In the genomic region with DNA sequence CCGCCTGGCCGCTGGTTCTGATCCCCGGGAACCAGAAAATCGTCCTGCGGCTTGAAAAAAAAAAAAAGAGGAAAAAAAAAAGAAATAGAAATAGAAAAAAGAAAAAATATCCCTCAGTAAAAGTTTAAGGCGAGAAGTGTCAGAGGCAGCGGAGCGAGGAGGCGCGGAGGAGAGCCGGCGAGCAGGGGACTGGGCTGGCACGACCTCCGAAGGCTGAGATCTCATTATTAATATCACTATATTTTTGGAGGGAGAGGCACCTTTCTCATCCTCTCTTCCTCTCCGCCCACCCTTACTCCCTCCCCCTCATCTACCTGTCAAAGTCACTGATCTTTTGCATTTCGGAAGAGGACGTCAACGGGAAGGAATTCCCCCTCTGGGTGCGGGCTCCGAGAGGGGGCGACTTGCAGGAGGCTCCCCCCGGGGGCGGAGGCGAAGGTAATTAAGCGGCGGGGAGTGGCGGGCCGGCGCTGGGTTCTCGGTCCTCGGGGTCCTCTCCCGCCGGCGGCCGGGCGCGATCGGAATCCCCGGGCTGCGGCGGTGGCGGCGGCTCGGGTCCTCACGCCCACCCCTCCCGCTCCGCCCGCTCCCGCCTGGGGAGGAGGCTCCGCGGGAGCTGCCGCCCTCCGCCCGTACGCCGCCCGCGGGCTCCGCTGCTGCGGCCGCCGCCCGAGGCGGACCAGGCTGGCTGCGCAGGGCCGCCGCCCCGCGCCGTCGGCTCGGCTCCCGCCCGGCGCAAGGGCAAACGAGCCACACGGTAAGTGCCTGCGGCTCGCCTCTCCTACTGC, we compare ENCODE assay signal across 9 cellular contexts. TPM values are rescaled to one million over a fixed set of nuclear protein-coding genes. Genes with fewer than 3 reads are reported as not detected.
DNase-seq lines count a peak whose midpoint lies in the region; ATAC-seq, FAIRE-seq and TF ChIP-seq lines count a peak whose summit lies in the region.
"Had no signal": no experiment of that assay in that cellular context is flagged by ENCODE, and none has a peak within 500 bp of the region (broad histone marks: within the 10 kb centered on the region; RNA-seq: fewer than 3 reads in every experiment).

A gene (plus strand): TSS at position 337 of the 788 bp plus-strand sequence.

- H3K23ac ChIP-seq in H1 (ENCODE audit: insufficient read length) (no peak within 1 kb of the TSS), mesendoderm (ENCODE audit: low read length) (no peak within 1 kb of the TSS)

- 0% methylated on average over 32 of the region's 79 CpGs; no CpG with 5 or more reads in 1 of the 2 experiments for WGBS in H1 (ENCODE audit: extremely low coverage in 1 of 2, insufficient coverage in 1 of 2, insufficient read length in 1 of 2, insufficient replicate concordance in 2 of 2, low coverage in 1 of 2, low lambda C conversion rate in 2 of 2, missing lambda C conversion rate in 1 of 2), 2 experiments
- no CpG with 5 or more reads among the region's 79 CpGs for WGBS in mesendoderm (ENCODE audit: extremely low coverage, insufficient coverage, low lambda C conversion rate)

- POLR2A ChIA-PET in H1 (lab: Charles Lee; ENCODE audit: partially characterized antibody): interaction anchor here (2.2 kb wide), 1 partner anchor 83 kb away, joined by 11 read pairs; no protein-coding TSS in a partner anchor

- H3K27ac ChIP-seq in H1 (ENCODE audit: low read depth, low read length) (no peak within 1 kb of the TSS), mesendoderm (ENCODE audit: low read depth, low read length) (peak within 1 kb of the TSS; percentile 84)

- no peak for TF ChIP-seq POLR2A in H1 (IDR thresholded peaks at IDR 0.05; ENCODE audit: control extremely low read depth in 1 of 2, low read depth in 2 of 2, low read length in 2 of 2)

- H3K4me2 ChIP-seq in H1 (ENCODE audit: insufficient read depth in 1 of 2, low read depth in 2 of 2, low read length in 2 of 2) (peak within 1 kb of the TSS; percentile 97 to 98), mesendoderm (ENCODE audit: low read length) (peak within 1 kb of the TSS; percentile 93)

- TF ChIP-seq CTCF in GM12864 (IDR thresholded peaks at IDR 0.05; ENCODE audit: low read depth, low read length, missing control alignments) (no peak), H1 (IDR thresholded peaks at IDR 0.05; ENCODE audit: control extremely low read depth in 1 of 3, insufficient read depth in 1 of 3, low read depth in 1 of 3, low read length in 3 of 3) (no peak), type B pancreatic cell (conservative IDR thresholded peaks at IDR 0.05) (no peak)

- H3K4ac ChIP-seq in H1 (replicated peaks; ENCODE audit: insufficient read length, low read depth, low read length) (no peak within 1 kb of the TSS), mesendoderm (ENCODE audit: low read depth, low read length) (peak within 1 kb of the TSS; percentile 17)

- H4K20me1 ChIP-seq in H1 (replicated peaks in 1 of 2; ENCODE audit: control insufficient read depth in 1 of 2, insufficient read depth in 2 of 2, low read length in 2 of 2): no peaks in the 10 kb centered on the region

- H3K4me3 ChIP-seq in GM12864 (ENCODE audit: low read depth, low read length) (peak within 1 kb of the TSS; percentile 54), H1 (ENCODE audit: extremely low read depth in 1 of 4, insufficient read depth in 2 of 4, low read depth in 3 of 4, low read length in 4 of 4) (peak within 1 kb of the TSS; percentile 77 to 85 (median 82)), mesendoderm (ENCODE audit: low read length) (peak within 1 kb of the TSS; percentile 52)

- H3K56ac ChIP-seq in H1 (replicated peaks; ENCODE audit: insufficient read length, low read depth, low read length): no peak within 1 kb of the TSS
- peak within 1 kb of the TSS; percentile 75 for H3K56ac ChIP-seq in mesendoderm (ENCODE audit: low read length)

- H3K79me1 ChIP-seq in H1 (ENCODE audit: low read depth, low read length) (no peaks in the 10 kb centered on the region), mesendoderm (ENCODE audit: low read length) (no peaks in the 10 kb centered on the region)

- no peak within 1 kb of the TSS for H4K91ac ChIP-seq in H1 (replicated peaks; ENCODE audit: insufficient read length, low read length)

- H3K9me3 ChIP-seq in H1 (ENCODE audit: insufficient read depth in 2 of 2, low read depth in 1 of 2, low read length in 1 of 2): no peaks in the 10 kb centered on the region

- DNase-seq in GM12864 (ENCODE audit: low read depth) (no peak), H1 (ENCODE audit: low read depth in 1 of 2, low spot score in 2 of 2) (peak in 1 of 2 experiments; percentile 69), mesendoderm (peak; percentile 92), type B pancreatic cell (ENCODE audit: extremely low spot score, unreplicated experiment) (peak; percentile 69), middle frontal gyrus (ENCODE audit: extremely low spot score, low spot score) (no peak)

- H3K18ac ChIP-seq in H1 (ENCODE audit: extremely low read depth, low read length): no peak within 1 kb of the TSS; the same call in 1 of the 2 replicates
- H3K18ac ChIP-seq in mesendoderm (ENCODE audit: low read length): peak within 1 kb of the TSS; percentile 89

- CTCF ChIA-PET in H1 (lab: Charles Lee; ENCODE audit: partially characterized antibody): interaction anchor here (0.5 to 2.1 kb wide), 5 partner anchors 19 to 1185 kb away, joined by 3 to 8 read pairs (median 3); a partner anchor contains a TSS

- peak within 1 kb of the TSS; percentile 92; the same call in 1 of the 2 replicates for H2AFZ ChIP-seq in H1 (ENCODE audit: low read length)

- no peak within 1 kb of the TSS for H2BK20ac ChIP-seq in H1 (ENCODE audit: low read length)

- no peaks in the 10 kb centered on the region; a peak in 3 of 7 replicates for H3K27me3 ChIP-seq in H1 (replicated peaks in 1 of 4; ENCODE audit: control insufficient read depth in 3 of 4, extremely low read depth in 1 of 4, insufficient read depth in 3 of 4, low read length in 3 of 4)
- H3K27me3 ChIP-seq in mesendoderm (ENCODE audit: insufficient read depth, low read length, poor library complexity): no peaks in the 10 kb centered on the region

- no peaks in the 10 kb centered on the region for H3K36me3 Mint-ChIP-seq in T-helper 1 cell treated with Interleukin-12 subunit alpha and Interleukin-12 subunit beta and Interleukin-4 antibody, amounts not matched to agents 30 μg/mL and 1 μg/mL, for 36 hours (ENCODE audit: low read depth)
- no peaks in the 10 kb centered on the region for H3K36me3 Mint-ChIP-seq in type B pancreatic cell

- H3K9me3 Mint-ChIP-seq in T-helper 1 cell treated with Interleukin-12 subunit alpha and Interleukin-12 subunit beta and Interleukin-4 antibody, amounts not matched to agents 30 μg/mL and 1 μg/mL, for 36 hours: no peaks in the 10 kb centered on the region
- H3K9me3 Mint-ChIP-seq in type B pancreatic cell: no peaks in the 10 kb centered on the region

- H3K27ac Mint-ChIP-seq in T-helper 1 cell treated with Interleukin-12 subunit alpha and Interleukin-12 subunit beta and Interleukin-4 antibody, amounts not matched to agents 30 μg/mL and 1 μg/mL, for 36 hours: no peak within 1 kb of the TSS
- H3K27ac Mint-ChIP-seq in type B pancreatic cell: peak within 1 kb of the TSS; percentile 80

- H3K4me3 Mint-ChIP-seq in T-helper 1 cell treated with Interleukin-12 subunit alpha and Interleukin-12 subunit beta and Interleukin-4 antibody, amounts not matched to agents 30 μg/mL and 1 μg/mL, for 36 hours: peak within 1 kb of the TSS; percentile 67
- peak within 1 kb of the TSS; percentile 97 for H3K4me3 Mint-ChIP-seq in type B pancreatic cell

- H4K5ac ChIP-seq in H1 (ENCODE audit: insufficient read length, low read depth, low read length) (no peak within 1 kb of the TSS), mesendoderm (ENCODE audit: low read length) (no peak within 1 kb of the TSS)

- peaks cover 0 to 4% (median 0%) of the 10 kb centered on the region in 4 experiments; a peak in 2 of 7 replicates for H3K4me1 ChIP-seq in H1 (replicated peaks in 1 of 4; ENCODE audit: control insufficient read depth in 3 of 4, insufficient read depth in 4 of 4, low read length in 3 of 4)
- H3K4me1 ChIP-seq in mesendoderm (ENCODE audit: control insufficient read depth, low read depth, low read length): peaks cover 5% of the 10 kb centered on the region

- no peak within 1 kb of the TSS for H3K14ac ChIP-seq in H1 (ENCODE audit: insufficient read length)

- no peak for TF ChIP-seq RAD21 in H1 (IDR thresholded peaks at IDR 0.05 in 1 of 2, conservative IDR thresholded peaks at IDR 0.05 in 1 of 2; ENCODE audit: low read depth in 2 of 2, low read length in 2 of 2)

- H2BK12ac ChIP-seq in H1 (ENCODE audit: low read depth, low read length): peak within 1 kb of the TSS; percentile 7; the same call in 1 of the 2 replicates

- no peak within 1 kb of the TSS for H2AK5ac ChIP-seq in H1 (ENCODE audit: low read depth, low read length)
- no peak within 1 kb of the TSS for H2AK5ac ChIP-seq in mesendoderm (ENCODE audit: low read length)

- peak within 1 kb of the TSS; percentile 55; the same call in 1 of the 2 replicates for H2BK5ac ChIP-seq in H1 (ENCODE audit: low read depth, low read length)
- H2BK5ac ChIP-seq in mesendoderm (ENCODE audit: low read length): no peak within 1 kb of the TSS

- 0 out of 3 replicates have a peak, but pooled peaks of 1 of the 2 experiments have one; percentile 9 for TF ChIP-seq EP300 in H1 (IDR thresholded peaks at IDR 0.05; ENCODE audit: borderline replicate concordance in 1 of 2, low read depth in 2 of 2, low read length in 2 of 2)

- H3K79me2 ChIP-seq in H1 (ENCODE audit: control insufficient read depth in 1 of 2, insufficient read depth in 2 of 2, low read length in 2 of 2) (no peaks in the 10 kb centered on the region), mesendoderm (ENCODE audit: control insufficient read depth, insufficient read depth, low read length) (no peaks in the 10 kb centered on the region)

- H2BK120ac ChIP-seq in H1 (replicated peaks; ENCODE audit: low read depth, low read length): no peak within 1 kb of the TSS
- peak within 1 kb of the TSS; percentile 35 for H2BK120ac ChIP-seq in mesendoderm (ENCODE audit: low read depth, low read length)

- no peak for FAIRE-seq in H1 (lab: Jason Lieb, UNC)

- peaks cover 68% of the 10 kb centered on the region for H3K27me3 Mint-ChIP-seq in T-helper 1 cell treated with Interleukin-12 subunit alpha and Interleukin-12 subunit beta and Interleukin-4 antibody, amounts not matched to agents 30 μg/mL and 1 μg/mL, for 36 hours (ENCODE audit: low read depth)
- H3K27me3 Mint-ChIP-seq in type B pancreatic cell: peaks cover 32% of the 10 kb centered on the region

- H3K23me2 ChIP-seq in H1 (ENCODE audit: low read depth, low read length): peaks cover 17% of the 10 kb centered on the region

- peaks cover 14% of the 10 kb centered on the region for H3K4me1 Mint-ChIP-seq in T-helper 1 cell treated with Interleukin-12 subunit alpha and Interleukin-12 subunit beta and Interleukin-4 antibody, amounts not matched to agents 30 μg/mL and 1 μg/mL, for 36 hours (ENCODE audit: low read depth)
- H3K4me1 Mint-ChIP-seq in type B pancreatic cell (ENCODE audit: unreplicated experiment): peaks cover 8% of the 10 kb centered on the region

- H3K36me3 ChIP-seq in H1 (ENCODE audit: control insufficient read depth in 2 of 4, insufficient read depth in 4 of 4, low read length in 3 of 4): no peaks in the 10 kb centered on the region
- no peaks in the 10 kb centered on the region for H3K36me3 ChIP-seq in mesendoderm (ENCODE audit: control insufficient read depth, insufficient read depth, low read length)

- H3K9ac ChIP-seq in H1 (replicated peaks in 1 of 4; ENCODE audit: extremely low read depth in 1 of 4, low read depth in 3 of 4, low read length in 3 of 4) (no peak within 1 kb of the TSS), mesendoderm (ENCODE audit: low read length) (peak within 1 kb of the TSS; percentile 62)

- H4K8ac ChIP-seq in H1 (ENCODE audit: extremely low read depth, insufficient read depth, low read length) (no peak within 1 kb of the TSS), mesendoderm (ENCODE audit: low read depth, low read length) (no peak within 1 kb of the TSS)

- ATAC-seq in HG02759 (IDR thresholded peaks at IDR 0.05; ENCODE audit: unreplicated experiment) (peak; percentile 52), HG03108 (IDR thresholded peaks at IDR 0.05; ENCODE audit: unreplicated experiment) (no peak)

- no peak within 1 kb of the TSS for H2BK15ac ChIP-seq in H1 (ENCODE audit: low read length)
- H2BK15ac ChIP-seq in mesendoderm (replicated peaks; ENCODE audit: low read depth): peak within 1 kb of the TSS; percentile 8

RNA-seq across cellular contexts. Expression of the gene that starts here (rescaled TPM):
- 3.4 and 4.1 TPM in 2 replicates for total RNA-seq in H1 (2021; fragmentation: NEBNext Ultra II Directional; extraction: Animal tissue kit (Norgen Biotek cat#: 25700))
- 0.83 and 1.2 TPM in 2 replicates for polyA plus RNA-seq in H1 (2011; rRNA removed)
- 1.2 TPM for polyA plus RNA-seq in H1 (2011; cell fraction: cytosol; rRNA removed)
- 1.4 TPM for polyA plus RNA-seq in H1 (2011; cell fraction: nucleus; rRNA removed)
- 0.62 to 1.7 TPM (median 0.97 TPM) in 4 replicates for polyA plus RNA-seq in H1 (2012, experiment 1 of 2)
- 0.20 TPM for polyA plus RNA-seq in H1 (2012, experiment 2 of 2)
- 2.6 TPM for polyA plus RNA-seq in H1 (2013, experiment 1 of 2)
- polyA plus RNA-seq in H1 (2013, experiment 2 of 2): 2.9 TPM
- polyA minus RNA-seq in H1 (2011; rRNA and poly(A)+ RNA removed): 3.4 and 3.7 TPM in 2 replicates
- polyA minus RNA-seq in H1 (2011; cell fraction: cytosol; rRNA and poly(A)+ RNA removed): 0.73 TPM
- polyA minus RNA-seq in H1 (2011; cell fraction: nucleus; rRNA and poly(A)+ RNA removed): 13.4 TPM
- polyA plus RNA-seq in mesendoderm (2013, experiment 1 of 2): 6.0 TPM
- polyA plus RNA-seq in mesendoderm (2013, experiment 2 of 2): 6.0 TPM
- 8.0 and 19.7 TPM in 2 replicates for total RNA-seq in type B pancreatic cell (ENCODE audit: low replicate concordance)
- total RNA-seq: T-helper 2 cell treated with Interferon-gamma antibody and Interleukin-4, amounts not matched to agents 100 ng/mL and 5 ng/mL, for 36 hours had no signal

Comparison
In these comparisons a context has a peak if more than half of its experiments do, and no peak if none do; other contexts are left out.
1. DNase-seq: peak in mesendoderm (single experiment) and type B pancreatic cell (single experiment); none in GM12864 (single experiment) and middle frontal gyrus (single experiment).
2. Peak in every context shown above with its lines, with median percentiles within 50 percentile points of each other: H3K4me3 ChIP-seq.